ENCODE assay signal across 21 cellular contexts in genomic region chrX:145816607-145817298, GRCh38. TPM values are rescaled to one million over a fixed set of nuclear protein-coding genes. Genes with fewer than 3 reads are reported as not detected.
DNase-seq lines count a peak whose midpoint lies in the region; ATAC-seq, FAIRE-seq and TF ChIP-seq lines count a peak whose summit lies in the region.
"Had no signal": no experiment of that assay in that cellular context is flagged by ENCODE, and none has a peak within 500 bp of the region (broad histone marks: within the 10 kb centered on the region; RNA-seq: fewer than 3 reads in every experiment).

No MANE protein-coding gene starts in this region.

- H3K36me3 ChIP-seq in GM23338 (ENCODE audit: insufficient read depth) (no peaks in the 10 kb centered on the region), astrocyte (ENCODE audit: insufficient read depth, low read length) (no peaks in the 10 kb centered on the region), iPS-15b (ENCODE audit: control insufficient read depth, insufficient read depth, low read length) (no peaks in the 10 kb centered on the region), esophagus squamous epithelium (no peaks in the 10 kb centered on the region)
- H3K36me3 ChIP-seq: cardiac muscle cell, ovary had no signal

- H4K20me1 ChIP-seq in GM23338 (replicated peaks; ENCODE audit: insufficient read depth) (no peaks in the 10 kb centered on the region), astrocyte (ENCODE audit: insufficient read depth, low read length) (no peaks in the 10 kb centered on the region)

- H3K27me3 Mint-ChIP-seq in GM23338 (ENCODE audit: insufficient read depth, low read depth, poor library complexity) (peaks cover 63% of the 10 kb centered on the region), astrocyte (ENCODE audit: low read depth, unreplicated experiment) (peaks cover 2% of the 10 kb centered on the region), progenitor cell of endocrine pancreas (peaks cover 65% of the 10 kb centered on the region)

- H3K4me3 Mint-ChIP-seq in GM23338: peak overlapping the region; percentile 67
- H3K4me3 Mint-ChIP-seq in astrocyte (ENCODE audit: unreplicated experiment): no peak overlapping the region
- H3K4me3 Mint-ChIP-seq in progenitor cell of endocrine pancreas (ENCODE audit: low read depth): peak overlapping the region; percentile 74
- H3K4me3 Mint-ChIP-seq: stimulated activated effector memory CD8-positive, alpha-beta T cell treated with anti-CD3 and anti-CD28 coated beads, Interleukin-12 subunit alpha, Interleukin-12 subunit beta, amount 100 ng/mL, for 72 hours had no signal

- H3K4me2 ChIP-seq in GM23338 (peak overlapping the region; percentile 74), astrocyte (ENCODE audit: low read length) (peak overlapping the region; percentile 72)

- H3K36me3 Mint-ChIP-seq in GM23338 (ENCODE audit: low read depth) (peaks cover 3% of the 10 kb centered on the region; the same call in 1 of the 3 replicates), astrocyte (ENCODE audit: low read depth, unreplicated experiment) (no peaks in the 10 kb centered on the region), progenitor cell of endocrine pancreas (ENCODE audit: insufficient read depth) (no peaks in the 10 kb centered on the region)
- H3K36me3 Mint-ChIP-seq: CD14-positive monocyte; stimulated activated effector memory CD8-positive, alpha-beta T cell treated with anti-CD3 and anti-CD28 coated beads, Interleukin-12 subunit alpha, Interleukin-12 subunit beta, amount 100 ng/mL, for 72 hours had no signal

- intact Hi-C loops in esophagus squamous epithelium (cut with DNase I): no loop called here

- no peak overlapping the region for H3K9ac ChIP-seq in astrocyte (ENCODE audit: low read length)
- H3K9ac ChIP-seq in iPS-15b (ENCODE audit: low read depth, low read length): no peak overlapping the region
- H3K9ac ChIP-seq: GM23248 had no signal

- no peak for TF ChIP-seq CTCF in GM23338 (conservative IDR thresholded peaks at IDR 0.05; ENCODE audit: low read depth in 2 of 2)
- TF ChIP-seq CTCF in astrocyte (IDR thresholded peaks at IDR 0.05; ENCODE audit: insufficient read depth, low read depth, low read length): no peak
- no peak for TF ChIP-seq CTCF in progenitor cell of endocrine pancreas (IDR thresholded peaks at IDR 0.05; ENCODE audit: unreplicated experiment)
- no peak for TF ChIP-seq CTCF in esophagus squamous epithelium (IDR thresholded peaks at IDR 0.05)

- peak; percentile 26 for FAIRE-seq in astrocyte (lab: Jason Lieb, UNC)
- no peak for FAIRE-seq in GM19239 (lab: Jason Lieb, UNC)
- FAIRE-seq: small intestine, TTC549 had no signal

- peaks cover 7% of the 10 kb centered on the region; the same call in 2 of the 3 replicates for H3K9me3 Mint-ChIP-seq in GM23338
- H3K9me3 Mint-ChIP-seq in astrocyte (ENCODE audit: unreplicated experiment): peaks cover 10% of the 10 kb centered on the region
- peaks cover 3% of the 10 kb centered on the region for H3K9me3 Mint-ChIP-seq in progenitor cell of endocrine pancreas (ENCODE audit: low read depth)
- H3K9me3 Mint-ChIP-seq: stimulated activated effector memory CD8-positive, alpha-beta T cell treated with anti-CD3 and anti-CD28 coated beads, Interleukin-12 subunit alpha, Interleukin-12 subunit beta, amount 100 ng/mL, for 72 hours had no signal

- H3K79me2 ChIP-seq in GM23338 (replicated peaks; ENCODE audit: insufficient read depth) (no peaks in the 10 kb centered on the region), astrocyte (ENCODE audit: insufficient read depth, low read length) (no peaks in the 10 kb centered on the region)

- WGBS in esophagus squamous epithelium, 2 donors: 18 to 32% methylated on average over 20 of the region's 20 CpGs

- H3K4me3 ChIP-seq in GM23338 (peak overlapping the region; percentile 59), astrocyte (ENCODE audit: insufficient read depth, low read depth, low read length) (peak overlapping the region; percentile 39), iPS-15b (ENCODE audit: low read depth, low read length) (peak overlapping the region; percentile 61), esophagus squamous epithelium (no peak overlapping the region)
- H3K4me3 ChIP-seq: GM23248, ovary had no signal

- ATAC-seq in GM23338 (no peak), HG02885 (IDR thresholded peaks at IDR 0.05; ENCODE audit: poor library complexity, unreplicated experiment) (no peak), HG03135 (IDR thresholded peaks at IDR 0.05; ENCODE audit: unreplicated experiment) (no peak)
- ATAC-seq: stimulated activated effector memory CD8-positive, alpha-beta T cell treated with anti-CD3 and anti-CD28 coated beads, Interleukin-12 subunit alpha, Interleukin-12 subunit beta, amount 100 ng/mL, for 72 hours had no signal

- no peak for DNase-seq in GM23338 (ENCODE audit: low spot score)
- DNase-seq in astrocyte (ENCODE audit: low read depth): no peak
- no peak for DNase-seq in progenitor cell of endocrine pancreas (ENCODE audit: low spot score, unreplicated experiment)
- DNase-seq in GM19239 (ENCODE audit: insufficient read length, low spot score): no peak
- no peak for DNase-seq in esophagus squamous epithelium (lab: John Stamatoyannopoulos, UW)
- DNase-seq: ACHN; activated CD4-positive, alpha-beta T cell treated with anti-CD3 and anti-CD28 coated beads for 48 hours; effector CD4-positive, alpha-beta T cell; GM23248; Karpas-422; left cardiac atrium; NCI-H774; ovary; small intestine had no signal

- H3K27ac ChIP-seq in GM23338 (ENCODE audit: low read depth): no peak overlapping the region
- no peak overlapping the region for H3K27ac ChIP-seq in astrocyte (ENCODE audit: low read depth, low read length)
- H3K27ac ChIP-seq in esophagus squamous epithelium: no peak overlapping the region
- H3K27ac ChIP-seq: cardiac muscle cell, GM23248, ovary had no signal

- TF ChIP-seq POLR2A in esophagus squamous epithelium (IDR thresholded peaks at IDR 0.05): no peak

- H3K27me3 ChIP-seq in GM23338 (ENCODE audit: insufficient read depth) (peaks cover 98% of the 10 kb centered on the region), astrocyte (ENCODE audit: insufficient read depth, low read length) (peaks cover 38% of the 10 kb centered on the region), iPS-15b (ENCODE audit: control insufficient read depth, insufficient read depth, low read length) (peaks cover 84% of the 10 kb centered on the region), esophagus squamous epithelium (peaks cover 0 to 51% (median 1%) of the 10 kb centered on the region in 4 donors)
- H3K27me3 ChIP-seq: ovary had no signal

- H3K9me3 ChIP-seq in astrocyte (ENCODE audit: insufficient read depth, low read depth, low read length) (no peaks in the 10 kb centered on the region), iPS-15b (ENCODE audit: control insufficient read depth, insufficient read depth, low read length) (peaks cover under 1% of the 10 kb centered on the region), esophagus squamous epithelium (no peaks in the 10 kb centered on the region)
- H3K9me3 ChIP-seq: ovary had no signal

- peaks cover 2% of the 10 kb centered on the region; the same call in 1 of the 3 replicates for H3K4me1 Mint-ChIP-seq in GM23338
- H3K4me1 Mint-ChIP-seq in astrocyte (ENCODE audit: low read depth, unreplicated experiment): no peaks in the 10 kb centered on the region
- H3K4me1 Mint-ChIP-seq in progenitor cell of endocrine pancreas (ENCODE audit: low read depth): peaks cover 4% of the 10 kb centered on the region
- H3K4me1 Mint-ChIP-seq: CD14-positive monocyte; stimulated activated effector memory CD8-positive, alpha-beta T cell treated with anti-CD3 and anti-CD28 coated beads, Interleukin-12 subunit alpha, Interleukin-12 subunit beta, amount 100 ng/mL, for 72 hours had no signal

- H2AFZ ChIP-seq in GM23338 (0 out of 2 replicates have a peak overlapping the region, but pooled peaks have one; percentile 52), astrocyte (ENCODE audit: low read depth, low read length) (no peak overlapping the region)
- H2AFZ ChIP-seq: GM23248 had no signal

- H3K27ac Mint-ChIP-seq in GM23338 (no peak overlapping the region), astrocyte (ENCODE audit: unreplicated experiment) (no peak overlapping the region), progenitor cell of endocrine pancreas (peak overlapping the region; percentile 75)
- H3K27ac Mint-ChIP-seq: CD14-positive monocyte; stimulated activated effector memory CD8-positive, alpha-beta T cell treated with anti-CD3 and anti-CD28 coated beads, Interleukin-12 subunit alpha, Interleukin-12 subunit beta, amount 100 ng/mL, for 72 hours had no signal

- no peaks in the 10 kb centered on the region for H3K9me2 ChIP-seq in GM23338 (ENCODE audit: insufficient read depth)

- no peaks in the 10 kb centered on the region for H3F3A ChIP-seq in GM23338 (replicated peaks; ENCODE audit: low read depth)

- peaks cover 4% of the 10 kb centered on the region; the same call in 1 of the 2 replicates for H3K4me1 ChIP-seq in GM23338 (ENCODE audit: insufficient read depth)
- no peaks in the 10 kb centered on the region for H3K4me1 ChIP-seq in astrocyte (ENCODE audit: insufficient read depth, low read length)
- peaks cover 5% of the 10 kb centered on the region for H3K4me1 ChIP-seq in iPS-15b (ENCODE audit: control insufficient read depth, insufficient read depth, low read length)
- peaks cover 0 to 9% (median 0%) of the 10 kb centered on the region in 3 donors for H3K4me1 ChIP-seq in esophagus squamous epithelium

TF ChIP-seq in GM23338, 12 proteins besides CTCF, POLR2A, EP300 and RAD21 (continues in another document):
- TF ChIP-seq POLR2AphosphoS5 (IDR thresholded peaks at IDR 0.05; ENCODE audit: low read depth): no peak
- no peak for TF ChIP-seq JUNB (IDR thresholded peaks at IDR 0.05; ENCODE audit: unreplicated experiment)
- no peak for TF ChIP-seq STAT1 (IDR thresholded peaks at IDR 0.05; ENCODE audit: unreplicated experiment)
- no peak for TF ChIP-seq ZNF331 (CRISPR knock-in tag; IDR thresholded peaks at IDR 0.05; ENCODE audit: low read depth)
- no peak for TF ChIP-seq EZH2phosphoT487 (IDR thresholded peaks at IDR 0.05; ENCODE audit: unreplicated experiment)
- TF ChIP-seq NANOG (IDR thresholded peaks at IDR 0.05; ENCODE audit: borderline replicate concordance): no peak
- TF ChIP-seq ZNF114 (CRISPR knock-in tag; IDR thresholded peaks at IDR 0.05): no peak
- no peak for TF ChIP-seq CREB1 (CRISPR knock-in tag; IDR thresholded peaks at IDR 0.05; ENCODE audit: low read depth)

RNA-seq across cellular contexts. Expression of gene SLITRK2, which starts 0.9 kb away (rescaled TPM):
- total RNA-seq in GM23338 (2014; rRNA removed; shearing (Covaris generic)): 0.04 and 0.10 TPM in 2 replicates
- polyA plus RNA-seq in GM23338 (2016; fragmentation: Nextera tagmentation; extraction: Ambion mirVana): 0.10 and 0.24 TPM in 2 replicates
- not detected in 2 replicates for total RNA-seq in astrocyte
- total RNA-seq in progenitor cell of endocrine pancreas: 11.6 and 16.0 TPM in 2 replicates
- total RNA-seq in esophagus squamous epithelium: under 1 TPM in 1 of 4 donors, not detected in 3; under 0.01 TPM
- total RNA-seq: GM23248 had no signal
- polyA plus RNA-seq: cardiac muscle cell, CD14-positive monocyte, GM23248 had no signal

Comparison
In these comparisons a context has a peak if more than half of its experiments do, and no peak if none do; other contexts are left out.
1. H3K4me3 ChIP-seq: peak in GM23338 (single experiment), astrocyte (single experiment) and iPS-15b (single experiment); none in esophagus squamous epithelium (0 of 4).
2. RNA of gene SLITRK2, which starts 0.9 kb away (total RNA-seq): 11.6 to 16.0 TPM in progenitor cell of endocrine pancreas; 0.04 to 0.10 TPM in GM23338, not detected in astrocyte and under 0.01 TPM in esophagus squamous epithelium; every median in the first group is over 10 times any median in the second.